In the genomic region with DNA sequence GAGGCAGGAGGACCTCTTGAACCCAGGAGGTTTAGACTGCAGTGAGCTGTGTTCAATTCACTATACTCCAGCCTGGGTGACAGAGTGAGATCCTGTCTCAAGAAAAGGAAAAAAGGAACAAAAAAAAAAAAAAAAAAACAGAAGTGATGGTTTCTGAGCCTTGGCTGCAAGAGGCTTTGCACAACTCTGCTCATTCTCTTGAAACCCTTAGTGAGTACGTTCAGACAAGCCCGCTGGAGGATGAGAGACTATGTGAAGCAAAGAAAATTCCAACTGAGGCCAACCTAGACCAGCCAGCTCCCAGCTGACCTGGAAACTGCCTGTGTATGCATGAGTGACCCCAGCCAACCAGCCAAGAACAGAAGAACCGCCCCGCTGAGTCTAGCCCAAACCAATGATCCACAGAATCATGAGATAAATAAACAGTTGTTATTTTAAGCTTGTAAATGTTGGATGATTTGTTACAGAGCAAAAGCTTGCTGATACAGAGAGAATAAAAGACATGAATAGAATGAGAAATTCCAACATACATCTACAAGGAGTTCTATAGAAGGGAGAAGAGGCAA, we compare ENCODE assay signal across 22 cellular contexts. TPM values are rescaled to one million over a fixed set of nuclear protein-coding genes. Genes with fewer than 3 reads are reported as not detected.
"Had no signal": no experiment of that assay in that cellular context is flagged by ENCODE, and none has a peak within 500 bp of the region (broad histone marks: within the 10 kb centered on the region; RNA-seq: fewer than 3 reads in every experiment).

No MANE protein-coding gene starts in this region.

- H3K36me3 ChIP-seq: breast epithelium, thoracic aorta, upper lobe of left lung had no signal

- DNase-seq: activated CD4-positive, alpha-beta T cell treated with anti-CD3 and anti-CD28 coated beads, Interleukin-2, amount 50 U/mL, for 4 hours; activated gamma-delta T cell; foreskin melanocyte; glutamatergic neuron; hypothalamus; islet precursor cell; left colon; stimulated activated CD4-positive, alpha-beta T cell treated with anti-CD3 and anti-CD28 coated beads, Interleukin-4, amount 100 ng/mL, for 24 hours; upper lobe of left lung had no signal

- H2AFZ ChIP-seq: parathyroid adenoma had no signal

- H3K27ac Mint-ChIP-seq: activated naive CD4-positive, alpha-beta T cell treated with anti-CD3 and anti-CD28 coated beads, Interleukin-2, amount 50 U/mL, for 24 hours; natural killer cell treated with Interleukin-12 subunit alpha and Interleukin-12 subunit beta and Interleukin-15 and Interleukin-18, amount 100 ng/mL, for 72 hours; stimulated activated effector memory CD8-positive, alpha-beta T cell treated with anti-CD3 and anti-CD28 coated beads, Interleukin-12 subunit alpha, Interleukin-12 subunit beta, amount 100 ng/mL, for 72 hours had no signal

- H3K27ac ChIP-seq: breast epithelium, coronary artery, parathyroid adenoma, thoracic aorta, upper lobe of left lung had no signal

- H3K36me3 Mint-ChIP-seq: stimulated activated effector memory CD8-positive, alpha-beta T cell treated with anti-CD3 and anti-CD28 coated beads, Interleukin-12 subunit alpha, Interleukin-12 subunit beta, amount 100 ng/mL, for 72 hours had no signal

- H3K4me1 Mint-ChIP-seq: activated naive CD4-positive, alpha-beta T cell treated with anti-CD3 and anti-CD28 coated beads, Interleukin-2, amount 50 U/mL, for 24 hours; stimulated activated effector memory CD8-positive, alpha-beta T cell treated with anti-CD3 and anti-CD28 coated beads, Interleukin-12 subunit alpha, Interleukin-12 subunit beta, amount 100 ng/mL, for 72 hours had no signal

- H3K4me3 Mint-ChIP-seq: activated naive CD4-positive, alpha-beta T cell treated with anti-CD3 and anti-CD28 coated beads, Interleukin-2, amount 50 U/mL, for 24 hours; natural killer cell treated with Interleukin-12 subunit alpha and Interleukin-12 subunit beta and Interleukin-15 and Interleukin-18, amount 100 ng/mL, for 72 hours; stimulated activated effector memory CD8-positive, alpha-beta T cell treated with anti-CD3 and anti-CD28 coated beads, Interleukin-12 subunit alpha, Interleukin-12 subunit beta, amount 100 ng/mL, for 72 hours had no signal

- FAIRE-seq: astrocyte, TTC549 had no signal

- H3K79me2 ChIP-seq: parathyroid adenoma had no signal

- H3K4me1 ChIP-seq: breast epithelium, parathyroid adenoma, upper lobe of left lung had no signal

- H3K4me3 ChIP-seq: breast epithelium, coronary artery, lung, thoracic aorta, upper lobe of left lung had no signal

RNA-seq across cellular contexts. Expression of a gene that starts 55.1 kb away (rescaled TPM):
- total RNA-seq: activated CD8-positive, alpha-beta memory T cell treated with anti-CD3 and anti-CD28 coated beads for 36 hours; astrocyte; breast epithelium; epithelial cell of proximal tubule; left colon; natural killer cell treated with Interleukin-12 subunit alpha and Interleukin-12 subunit beta and Interleukin-15 and Interleukin-18, amount 100 ng/mL, for 72 hours; sciatic nerve; thoracic aorta had no signal

RNA-seq across cellular contexts. Expression of a gene that starts 55.1 kb away (rescaled TPM):
- total RNA-seq: activated CD8-positive, alpha-beta memory T cell treated with anti-CD3 and anti-CD28 coated beads for 36 hours; astrocyte; epithelial cell of proximal tubule; natural killer cell treated with Interleukin-12 subunit alpha and Interleukin-12 subunit beta and Interleukin-15 and Interleukin-18, amount 100 ng/mL, for 72 hours had no signal
